In the genomic region with DNA sequence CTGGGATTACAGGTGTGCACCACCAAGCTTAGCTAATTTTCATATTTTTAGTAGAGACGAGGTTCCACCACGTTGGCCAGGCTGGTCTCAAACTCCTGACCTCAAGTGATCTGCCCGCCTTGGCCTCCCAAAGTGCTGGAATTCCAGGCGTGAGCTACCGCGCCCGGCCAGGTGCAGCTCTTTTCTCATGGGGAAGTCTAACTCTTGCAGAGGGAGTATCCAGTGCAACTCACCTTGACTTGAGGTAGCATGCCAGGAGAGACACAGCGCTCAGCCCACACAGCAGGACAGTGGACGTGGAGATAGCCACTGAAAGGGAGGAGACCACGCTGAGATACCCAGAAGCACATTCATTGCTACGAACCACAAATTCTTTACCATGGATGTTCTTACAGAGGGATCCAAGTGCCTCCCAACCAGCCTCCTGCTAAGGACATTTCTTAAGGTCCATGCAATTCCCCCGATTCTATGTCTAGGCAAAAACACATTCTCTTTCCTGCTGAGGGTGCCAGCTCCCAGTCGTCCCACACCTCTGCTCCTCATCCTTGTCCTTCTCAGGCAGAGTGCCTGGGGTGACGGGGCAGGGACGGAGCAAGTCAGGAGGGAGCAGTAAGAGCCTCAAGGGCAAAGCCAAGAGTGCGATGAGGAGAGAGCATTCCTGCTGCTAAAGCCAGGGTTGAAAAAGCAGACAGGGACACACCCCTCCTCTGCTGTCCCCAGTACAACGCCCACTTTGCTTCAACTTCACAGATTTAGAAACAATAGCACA, we compare ENCODE assay signal across 17 cellular contexts.
"Had no signal": no experiment of that assay in that cellular context is flagged by ENCODE, and none has a peak within 500 bp of the region (broad histone marks: within the 10 kb centered on the region; RNA-seq: fewer than 3 reads in every experiment).

No MANE protein-coding gene starts in this region.

- H3K27ac ChIP-seq: colonic mucosa, gastrocnemius medialis had no signal

- DNase-seq: activated CD4-positive, alpha-beta T cell treated with anti-CD3 and anti-CD28 coated beads for 36 hours; activated CD4-positive, alpha-beta T cell treated with anti-CD3 and anti-CD28 coated beads, Interleukin-2, amount 50 U/mL, for 48 hours; activated naive CD4-positive, alpha-beta T cell; activated naive CD8-positive, alpha-beta T cell treated with anti-CD3 and anti-CD28 coated beads for 36 hours; amygdala; caudate nucleus; colonic mucosa; gastrocnemius medialis; head of caudate nucleus; kidney glomerular epithelial cell; mesendoderm; naive thymus-derived CD8-positive, alpha-beta T cell; trophoblast cell had no signal

- H3K27me3 ChIP-seq: body of pancreas, colonic mucosa, gastrocnemius medialis had no signal

- H3K4me3 ChIP-seq: body of pancreas, colonic mucosa, gastrocnemius medialis had no signal

- H3K4me1 ChIP-seq: colonic mucosa had no signal

- ATAC-seq: activated CD4-positive, alpha-beta T cell treated with anti-CD3 and anti-CD28 coated beads for 36 hours; body of pancreas; gastrocnemius medialis; naive thymus-derived CD8-positive, alpha-beta T cell; WTC11 had no signal

- FAIRE-seq: endometrium, TTC549 had no signal

- H3K9me3 ChIP-seq: body of pancreas, colonic mucosa, gastrocnemius medialis had no signal
